ENCODE assay signal across 10 cellular contexts in genomic region chr7:105760549-105761447, GRCh38.
DNase-seq lines count a peak whose midpoint lies in the region; ATAC-seq, FAIRE-seq and TF ChIP-seq lines count a peak whose summit lies in the region.
"Had no signal": no experiment of that assay in that cellular context is flagged by ENCODE, and none has a peak within 500 bp of the region (broad histone marks: within the 10 kb centered on the region; RNA-seq: fewer than 3 reads in every experiment).

No MANE protein-coding gene starts in this region.

- peak overlapping the region; percentile 30 for H3K27ac Mint-ChIP-seq in WTC11

- H3K27me3 ChIP-seq in GM23248 (replicated peaks; ENCODE audit: insufficient read depth) (no peaks in the 10 kb centered on the region), keratinocyte (ENCODE audit: control insufficient read depth, extremely low read depth, insufficient read depth, low read length) (no peaks in the 10 kb centered on the region), aorta (ENCODE audit: control insufficient read depth in 1 of 2, insufficient read depth in 2 of 2, low read length in 1 of 2) (no peaks in the 10 kb centered on the region), tibial artery (no peaks in the 10 kb centered on the region)
- H3K27me3 ChIP-seq: pancreas had no signal

- CTCF ChIA-PET in WTC11 (lab: Charles Lee), result interaction anchor here (0.6 to 5.0 kb wide), 26 partner anchors 9 to 393 kb away, joined by 3 to 24 read pairs (median 5); no protein-coding TSS in a partner anchor

- H4K20me1 ChIP-seq in GM23248 (ENCODE audit: insufficient read depth), result no peaks in the 10 kb centered on the region
- H4K20me1 ChIP-seq in keratinocyte (ENCODE audit: control insufficient read depth, extremely low read depth, insufficient read depth, low read length), result no peaks in the 10 kb centered on the region

- H3K9me2 ChIP-seq in GM23248 (ENCODE audit: insufficient read depth), result no peaks in the 10 kb centered on the region

- H3K27me3 Mint-ChIP-seq in WTC11 (ENCODE audit: low read depth), result no peaks in the 10 kb centered on the region

- H2AFZ ChIP-seq in GM23248 (no peak overlapping the region), keratinocyte (ENCODE audit: control insufficient read depth, low read length) (no peak overlapping the region)

- peaks cover 47% of the 10 kb centered on the region for H3K4me1 Mint-ChIP-seq in WTC11

- peaks cover 2% of the 10 kb centered on the region; the same call in 1 of the 2 replicates for H3K36me3 Mint-ChIP-seq in WTC11

- DNase-seq in GM23248 (peak; percentile 58), WTC11 (ENCODE audit: low spot score) (no peak), keratinocyte (ENCODE audit: low read depth, low spot score) (no peak), DMS 273 (lab: John Stamatoyannopoulos, UW; ENCODE audit: unreplicated experiment) (no peak), aorta (no peak), hypothalamus (lab: John Stamatoyannopoulos, UW) (no peak), tibial artery (no peak)

- peak; percentile 48 for FAIRE-seq in keratinocyte (lab: Jason Lieb, UNC)

- H3K9me3 ChIP-seq in GM23248 (ENCODE audit: low read depth), result no peaks in the 10 kb centered on the region
- H3K9me3 ChIP-seq in keratinocyte (ENCODE audit: control insufficient read depth, low read depth, low read length), result no peaks in the 10 kb centered on the region
- H3K9me3 ChIP-seq in aorta (ENCODE audit: control insufficient read depth, low read length), result no peaks in the 10 kb centered on the region
- no peaks in the 10 kb centered on the region for H3K9me3 ChIP-seq in tibial artery
- H3K9me3 ChIP-seq: pancreas had no signal

- peaks cover 18% of the 10 kb centered on the region for H3F3A ChIP-seq in GM23248 (ENCODE audit: insufficient read depth)

- H3K4me2 ChIP-seq in GM23248 (ENCODE audit: unreplicated experiment), result no peak overlapping the region
- no peak overlapping the region for H3K4me2 ChIP-seq in keratinocyte (ENCODE audit: control insufficient read depth, extremely low read depth, insufficient read depth, low read depth, low read length)

- no peaks in the 10 kb centered on the region for H3K9me1 ChIP-seq in keratinocyte (ENCODE audit: control insufficient read depth, extremely low read depth, insufficient read depth, low read length)

- no peak overlapping the region for H3K4me3 ChIP-seq in GM23248
- H3K4me3 ChIP-seq in keratinocyte (ENCODE audit: control insufficient read depth in 2 of 3, extremely low read depth in 1 of 3, insufficient read depth in 2 of 3, low read depth in 1 of 3, low read length in 3 of 3), result no peak overlapping the region
- H3K4me3 ChIP-seq in aorta (ENCODE audit: low read length in 2 of 2), result no peak overlapping the region
- H3K4me3 ChIP-seq in tibial artery, result no peak overlapping the region
- H3K4me3 ChIP-seq: pancreas, SK-N-MC had no signal

- no peak overlapping the region for H3K9ac ChIP-seq in GM23248
- H3K9ac ChIP-seq in keratinocyte (ENCODE audit: control insufficient read depth, extremely low read depth, insufficient read depth, low read length), result no peak overlapping the region

- H3K36me3 ChIP-seq in GM23248 (ENCODE audit: low read depth) (no peaks in the 10 kb centered on the region), keratinocyte (ENCODE audit: control insufficient read depth in 2 of 2, extremely low read depth in 1 of 2, insufficient read depth in 2 of 2, low read length in 2 of 2) (no peaks in the 10 kb centered on the region), aorta (ENCODE audit: control insufficient read depth in 1 of 2, insufficient read depth in 2 of 2, low read length in 1 of 2) (peaks cover 0 to 2% of the 10 kb centered on the region in 2 donors), tibial artery (peaks cover 0 to 7% (median 0%) of the 10 kb centered on the region in 3 donors)
- H3K36me3 ChIP-seq: pancreas had no signal

- TF ChIP-seq CTCF in C4-2B (conservative IDR thresholded peaks at IDR 0.05) (peak; percentile 64), WTC11 (IDR thresholded peaks at IDR 0.05) (no peak), keratinocyte (optimal IDR thresholded peaks at IDR 0.05 in 1 of 3, IDR thresholded peaks at IDR 0.05 in 1 of 3, conservative IDR thresholded peaks at IDR 0.05 in 1 of 3; ENCODE audit: extremely low read depth in 1 of 3, insufficient read depth in 2 of 3, low read length in 3 of 3) (peak in 1 of 3 experiments; percentile 26), tibial artery (IDR thresholded peaks at IDR 0.05) (no peak)

- in situ Hi-C loops in GM23248 (cut with MboI), result loop anchor here (10.0 kb wide), 3 partner anchors 254 to 394 kb away; no protein-coding TSS in a partner anchor

- POLR2A ChIA-PET in WTC11 (lab: Charles Lee), result interaction anchor here (0.5 kb wide), 2 partner anchors 10 to 29 kb away, joined by 4 read pairs; no protein-coding TSS in a partner anchor

- peaks cover 19% of the 10 kb centered on the region for H3K4me1 ChIP-seq in GM23248 (ENCODE audit: insufficient read depth)
- H3K4me1 ChIP-seq in keratinocyte (ENCODE audit: control insufficient read depth, extremely low read depth, insufficient read depth, low read length), result peaks cover 6% of the 10 kb centered on the region
- H3K4me1 ChIP-seq in aorta (ENCODE audit: control insufficient read depth in 1 of 2, insufficient read depth in 2 of 2, low read length in 2 of 2), result no peaks in the 10 kb centered on the region
- no peaks in the 10 kb centered on the region for H3K4me1 ChIP-seq in tibial artery
- H3K4me1 ChIP-seq: pancreas had no signal

- no peaks in the 10 kb centered on the region for H3K9me3 Mint-ChIP-seq in WTC11

- dilution Hi-C loops in keratinocyte (cut with MboI; ENCODE audit: extremely low pct_ligation_motif_present, low sequenced_read_pairs), result no loop called here

- H3K4me3 Mint-ChIP-seq in WTC11, result no peak overlapping the region

- no peaks in the 10 kb centered on the region for H3K79me2 ChIP-seq in GM23248 (ENCODE audit: insufficient read depth)
- no peaks in the 10 kb centered on the region for H3K79me2 ChIP-seq in keratinocyte (ENCODE audit: control insufficient read depth, insufficient read depth, low read length)

- ATAC-seq in WTC11 (no peak), aorta (ENCODE audit: low FRiP score) (no peak)

- H3K27ac ChIP-seq in C4-2B (no peak overlapping the region), GM23248 (peak overlapping the region; percentile 28; the same call in 1 of the 2 replicates), keratinocyte (ENCODE audit: control insufficient read depth, insufficient read depth, low read length) (no peak overlapping the region), aorta (ENCODE audit: low read depth in 1 of 2, low read length in 2 of 2) (no peak overlapping the region), tibial artery (no peak overlapping the region)
- H3K27ac ChIP-seq: pancreas had no signal

- WGBS in GM23248 (ENCODE audit: low coverage in 1 of 2, low lambda C conversion rate in 2 of 2, missing lambda C conversion rate in 2 of 2), 2 experiments, result 78 to 81% methylated on average over 7 of the region's 7 CpGs
- 88 to 92% methylated on average over 7 of the region's 7 CpGs for WGBS in aorta, 2 donors

- intact Hi-C loops in aorta (cut with DNase I), result loop anchor here (2.0 to 10.0 kb wide), 2 partner anchors 244 to 282 kb away; no protein-coding TSS in a partner anchor
- intact Hi-C loops in tibial artery (cut with DNase I; ENCODE audit: low total_unique reads), result loop anchor here (5.0 kb wide), 1 partner anchor 282 kb away; no protein-coding TSS in a partner anchor

TF ChIP-seq in WTC11, 78 proteins besides CTCF, POLR2A, EP300 and RAD21 (continues in another document):
- no peak for TF ChIP-seq ZNF671 (CRISPR knock-in tag; IDR thresholded peaks at IDR 0.05)
- TF ChIP-seq, protein P1, sequence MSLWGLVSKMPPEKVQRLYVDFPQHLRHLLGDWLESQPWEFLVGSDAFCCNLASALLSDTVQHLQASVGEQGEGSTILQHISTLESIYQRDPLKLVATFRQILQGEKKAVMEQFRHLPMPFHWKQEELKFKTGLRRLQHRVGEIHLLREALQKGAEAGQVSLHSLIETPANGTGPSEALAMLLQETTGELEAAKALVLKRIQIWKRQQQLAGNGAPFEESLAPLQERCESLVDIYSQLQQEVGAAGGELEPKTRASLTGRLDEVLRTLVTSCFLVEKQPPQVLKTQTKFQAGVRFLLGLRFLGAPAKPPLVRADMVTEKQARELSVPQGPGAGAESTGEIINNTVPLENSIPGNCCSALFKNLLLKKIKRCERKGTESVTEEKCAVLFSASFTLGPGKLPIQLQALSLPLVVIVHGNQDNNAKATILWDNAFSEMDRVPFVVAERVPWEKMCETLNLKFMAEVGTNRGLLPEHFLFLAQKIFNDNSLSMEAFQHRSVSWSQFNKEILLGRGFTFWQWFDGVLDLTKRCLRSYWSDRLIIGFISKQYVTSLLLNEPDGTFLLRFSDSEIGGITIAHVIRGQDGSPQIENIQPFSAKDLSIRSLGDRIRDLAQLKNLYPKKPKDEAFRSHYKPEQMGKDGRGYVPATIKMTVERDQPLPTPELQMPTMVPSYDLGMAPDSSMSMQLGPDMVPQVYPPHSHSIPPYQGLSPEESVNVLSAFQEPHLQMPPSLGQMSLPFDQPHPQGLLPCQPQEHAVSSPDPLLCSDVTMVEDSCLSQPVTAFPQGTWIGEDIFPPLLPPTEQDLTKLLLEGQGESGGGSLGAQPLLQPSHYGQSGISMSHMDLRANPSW (CRISPR knock-in tag; conservative IDR thresholded peaks at IDR 0.05; ENCODE audit: low read depth), result no peak
- no peak for TF ChIP-seq SMAD4 (CRISPR knock-in tag; IDR thresholded peaks at IDR 0.05)
- TF ChIP-seq USF1 (CRISPR knock-in tag; IDR thresholded peaks at IDR 0.05), result no peak
- TF ChIP-seq, protein P2, sequence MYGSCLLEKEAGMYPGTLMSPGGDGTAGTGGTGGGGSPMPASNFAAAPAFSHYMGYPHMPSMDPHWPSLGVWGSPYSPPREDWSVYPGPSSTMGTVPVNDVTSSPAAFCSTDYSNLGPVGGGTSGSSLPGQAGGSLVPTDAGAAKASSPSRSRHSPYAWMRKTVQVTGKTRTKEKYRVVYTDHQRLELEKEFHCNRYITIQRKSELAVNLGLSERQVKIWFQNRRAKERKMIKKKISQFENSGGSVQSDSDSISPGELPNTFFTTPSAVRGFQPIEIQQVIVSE (CRISPR knock-in tag; IDR thresholded peaks at IDR 0.05; ENCODE audit: borderline replicate concordance), result no peak
